In the genomic region with DNA sequence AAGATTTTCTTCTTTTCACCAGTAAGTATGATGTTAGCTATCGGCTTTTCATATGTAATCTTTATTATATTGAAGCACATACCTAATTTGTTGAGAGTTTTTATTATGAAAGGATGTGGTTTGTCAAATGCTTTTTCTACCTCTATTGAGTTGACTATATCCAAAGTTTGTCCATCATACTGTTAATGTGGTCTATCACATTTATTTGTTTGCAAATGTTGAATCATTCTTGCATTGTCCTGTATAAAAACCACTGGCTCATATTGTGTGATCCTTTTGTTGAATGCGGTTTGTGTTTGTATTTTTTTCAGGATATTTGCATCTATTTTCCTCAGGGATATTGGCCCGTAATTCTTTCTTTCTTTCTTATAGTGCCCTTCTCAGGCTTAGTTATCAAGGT, we compare ENCODE assay signal across 8 cellular contexts.
"Had no signal": no experiment of that assay in that cellular context is flagged by ENCODE, and none has a peak within 500 bp of the region (broad histone marks: within the 10 kb centered on the region; RNA-seq: fewer than 3 reads in every experiment).

No MANE protein-coding gene starts in this region.

- H3K27ac Mint-ChIP-seq: GM23338, H9, IgD-negative memory B cell had no signal

- ATAC-seq: GM23338, HepG2 had no signal

- H2AFZ ChIP-seq: GM23338 had no signal

- H3K4me2 ChIP-seq: GM23338, KMS-11 had no signal

- H3K4me3 Mint-ChIP-seq: GM23338, H9, IgD-negative memory B cell had no signal

- H3K9ac ChIP-seq: KMS-11 had no signal

- H3K4me3 ChIP-seq: GM23338 had no signal

- H3K27me3 Mint-ChIP-seq: IgD-negative memory B cell had no signal

- H3K4me1 Mint-ChIP-seq: GM23338, H9, IgD-negative memory B cell had no signal

- H3K27ac ChIP-seq: HL-60, KMS-11 had no signal

- DNase-seq: H9, HCEC 1CT, KBM-7 had no signal
